ENCODE assay signal across 33 cellular contexts in genomic region chr20:53319200-53319599, GRCh38.
"Had no signal": no experiment of that assay in that cellular context is flagged by ENCODE, and none has a peak within 500 bp of the region (broad histone marks: within the 10 kb centered on the region; RNA-seq: fewer than 3 reads in every experiment).

No MANE protein-coding gene starts in this region.

- H3K36me3 ChIP-seq: adrenal gland, ascending aorta, brain microvascular endothelial cell, breast epithelium, cardiac muscle cell had no signal

- ATAC-seq: activated naive CD4-positive, alpha-beta T cell treated with anti-CD3 and anti-CD28 coated beads, Interleukin-2, amount 50 U/mL, for 72 hours; activated naive CD8-positive, alpha-beta T cell treated with anti-CD3 and anti-CD28 coated beads, Interleukin-2, amount 50 U/mL, for 24 hours; activated T-cell treated with anti-CD3 and anti-CD28 coated beads, Interleukin-2, amount 50 U/mL, for 4 hours; activated T-cell treated with anti-CD3 and anti-CD28 coated beads, Interleukin-2, amount 50 U/mL, for 72 hours; activated T-helper 17 cell treated with anti-CD3 and anti-CD28 coated beads, Interleukin-2, amount 50 U/mL, for 72 hours; body of pancreas had no signal

- H3K27ac ChIP-seq: adrenal gland, ascending aorta, body of pancreas, brain microvascular endothelial cell, breast epithelium, cardiac muscle cell had no signal

- H3K4me1 ChIP-seq: adrenal gland, ascending aorta, body of pancreas, breast epithelium had no signal

- H3K27me3 ChIP-seq: adrenal gland, ascending aorta, body of pancreas, brain microvascular endothelial cell, breast epithelium, cardiac muscle cell had no signal

- FAIRE-seq: astrocyte had no signal

- H3K9me3 ChIP-seq: adrenal gland, ascending aorta, body of pancreas, breast epithelium had no signal

- H3K4me3 ChIP-seq: adrenal gland, ascending aorta, body of pancreas, breast epithelium, cardiac muscle cell had no signal

- DNase-seq: activated effector memory CD4-positive, alpha-beta T cell treated with anti-CD3 and anti-CD28 coated beads, Interleukin-2, amount 50 U/mL, for 16 hours; activated effector memory CD4-positive, alpha-beta T cell treated with Interleukin-2 at 50 U/mL for 16 hours; activated gamma-delta T cell; activated gamma-delta T cell treated with Interleukin-2 at 50 U/mL for 16 hours; activated naive CD4-positive, alpha-beta T cell; activated naive CD4-positive, alpha-beta T cell treated with anti-CD3 and anti-CD28 coated beads for 36 hours; activated naive CD4-positive, alpha-beta T cell treated with anti-CD3 and anti-CD28 coated beads, Interleukin-2, amount 10 ng/mL, durations not matched to agents 7 days and 5 days; activated naive CD4-positive, alpha-beta T cell treated with anti-CD3 and anti-CD28 coated beads, Interleukin-2, amount 50 U/mL, for 16 hours; activated naive CD4-positive, alpha-beta T cell treated with Interleukin-2 at 50 U/mL for 16 hours; activated naive CD8-positive, alpha-beta T cell treated with anti-CD3 and anti-CD28 coated beads for 36 hours; activated naive CD8-positive, alpha-beta T cell treated with anti-CD3 and anti-CD28 coated beads, Interleukin-2, amount 10 ng/mL, durations not matched to agents 7 days and 5 days; activated naive CD8-positive, alpha-beta T cell treated with anti-CD3 and anti-CD28 coated beads, Interleukin-2, amount 50 U/mL, for 24 hours; activated T-cell treated with anti-CD3 and anti-CD28 coated beads, Interleukin-2, amount 50 U/mL, for 1 hour; activated T-cell treated with anti-CD3 and anti-CD28 coated beads, Interleukin-2, amount 50 U/mL, for 24 hours; activated T-cell treated with anti-CD3 and anti-CD28 coated beads, Interleukin-2, amount 50 U/mL, for 4 hours; activated T-cell treated with anti-CD3 and anti-CD28 coated beads, Interleukin-2, amount 50 U/mL, for 48 hours; activated T-cell treated with anti-CD3 and anti-CD28 coated beads, Interleukin-2, amount 50 U/mL, for 72 hours; adrenal gland; amniotic stem cell; amygdala; anterior cingulate cortex; aorta; body of pancreas; brain microvascular endothelial cell; caudate nucleus; central memory CD4-positive, alpha-beta T cell; cerebellar nuclear complex had no signal
